In the genomic region with DNA sequence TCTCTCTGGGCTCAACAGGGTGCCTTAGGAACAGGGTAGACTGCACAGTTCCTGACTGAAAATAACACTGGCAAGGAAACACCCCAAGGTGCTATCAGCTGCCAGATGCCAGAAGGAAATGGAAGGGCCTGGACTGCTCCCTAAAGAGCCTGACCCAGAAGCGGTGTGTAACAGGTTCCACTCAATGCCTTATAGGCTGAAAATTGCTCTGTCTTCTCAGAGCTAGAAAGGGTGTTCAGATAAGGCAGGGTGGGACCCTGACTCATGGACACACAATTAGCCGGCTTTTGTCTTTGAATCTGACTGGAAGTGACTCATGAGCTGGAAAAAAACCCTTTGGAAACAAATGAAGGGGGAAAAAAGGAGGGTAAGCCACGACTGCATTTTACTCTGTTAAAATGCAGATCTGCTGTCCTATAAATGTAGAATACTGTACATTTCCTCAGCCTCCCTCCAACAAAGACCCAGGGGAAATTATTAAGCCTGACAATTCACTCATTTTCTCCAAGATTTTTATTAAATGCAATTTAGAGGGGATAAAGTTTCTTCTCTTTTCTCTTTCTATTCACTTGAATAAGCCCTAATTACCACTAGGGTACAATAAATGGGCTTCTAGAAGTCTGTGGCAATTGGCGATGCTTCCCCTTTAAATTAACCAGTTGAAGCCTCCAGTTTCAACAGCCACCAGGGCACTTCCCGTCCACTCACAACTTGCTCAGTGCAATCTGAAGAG, we compare ENCODE assay signal across 8 cellular contexts.
DNase-seq lines count a peak whose midpoint lies in the region; ATAC-seq and TF ChIP-seq lines count a peak whose summit lies in the region.

No MANE protein-coding gene starts in this region.

- H3K4me3 Mint-ChIP-seq in activated T-helper 2 cell treated with anti-CD3 and anti-CD28 coated beads, Interferon-gamma antibody, Interleukin-2, Interleukin-4, amounts not matched to agents 10 μg/mL and 5 μg/mL and 100 μg/mL, durations not matched to agents 14 hours and 24 hours and 36 hours (ENCODE audit: low read depth), result no peak overlapping the region
- peak overlapping the region; percentile 86 for H3K4me3 Mint-ChIP-seq in glutamatergic neuron (ENCODE audit: unreplicated experiment)

- H3K9me3 Mint-ChIP-seq in activated T-helper 2 cell treated with anti-CD3 and anti-CD28 coated beads, Interferon-gamma antibody, Interleukin-2, Interleukin-4, amounts not matched to agents 10 μg/mL and 5 μg/mL and 100 μg/mL, durations not matched to agents 14 hours and 24 hours and 36 hours, result no peaks in the 10 kb centered on the region
- peaks cover 18% of the 10 kb centered on the region for H3K9me3 Mint-ChIP-seq in glutamatergic neuron (ENCODE audit: unreplicated experiment)

- H3K27me3 Mint-ChIP-seq in activated T-helper 2 cell treated with anti-CD3 and anti-CD28 coated beads, Interferon-gamma antibody, Interleukin-2, Interleukin-4, amounts not matched to agents 10 μg/mL and 5 μg/mL and 100 μg/mL, durations not matched to agents 14 hours and 24 hours and 36 hours (ENCODE audit: low read depth), result no peaks in the 10 kb centered on the region
- peaks cover 8% of the 10 kb centered on the region for H3K27me3 Mint-ChIP-seq in glutamatergic neuron (ENCODE audit: unreplicated experiment)

- peak overlapping the region; percentile 84 for H3K27ac Mint-ChIP-seq in activated T-helper 2 cell treated with anti-CD3 and anti-CD28 coated beads, Interferon-gamma antibody, Interleukin-2, Interleukin-4, amounts not matched to agents 10 μg/mL and 5 μg/mL and 100 μg/mL, durations not matched to agents 14 hours and 24 hours and 36 hours
- peak overlapping the region; percentile 89 for H3K27ac Mint-ChIP-seq in glutamatergic neuron (ENCODE audit: unreplicated experiment)

- peak overlapping the region; percentile 60 for H3K4me3 ChIP-seq in psoas muscle

- ATAC-seq in psoas muscle, result peak; percentile 16 to 47 (median 34)
- no peak for ATAC-seq in GM19455 (IDR thresholded peaks at IDR 0.05; ENCODE audit: unreplicated experiment)
- ATAC-seq in HG03097 (IDR thresholded peaks at IDR 0.05; ENCODE audit: low FRiP score, unreplicated experiment), result no peak

- H3K27ac ChIP-seq in psoas muscle, result peak overlapping the region; percentile 95

- peaks cover 58% of the 10 kb centered on the region for H3K4me1 ChIP-seq in psoas muscle

- peaks cover 48% of the 10 kb centered on the region for H3K4me1 Mint-ChIP-seq in activated T-helper 2 cell treated with anti-CD3 and anti-CD28 coated beads, Interferon-gamma antibody, Interleukin-2, Interleukin-4, amounts not matched to agents 10 μg/mL and 5 μg/mL and 100 μg/mL, durations not matched to agents 14 hours and 24 hours and 36 hours (ENCODE audit: low read depth)
- H3K4me1 Mint-ChIP-seq in glutamatergic neuron (ENCODE audit: low read depth, unreplicated experiment), result peaks cover 43% of the 10 kb centered on the region

- TF ChIP-seq CTCF in glutamatergic neuron (IDR thresholded peaks at IDR 0.05; ENCODE audit: partially characterized antibody, unreplicated experiment) (no peak), psoas muscle (IDR thresholded peaks at IDR 0.05) (no peak)

- H3K27me3 ChIP-seq in psoas muscle (ENCODE audit: insufficient read depth in 3 of 3, low read length in 2 of 3), result no peaks in the 10 kb centered on the region

- no peaks in the 10 kb centered on the region for H3K36me3 Mint-ChIP-seq in activated T-helper 2 cell treated with anti-CD3 and anti-CD28 coated beads, Interferon-gamma antibody, Interleukin-2, Interleukin-4, amounts not matched to agents 10 μg/mL and 5 μg/mL and 100 μg/mL, durations not matched to agents 14 hours and 24 hours and 36 hours (ENCODE audit: low read depth)
- no peaks in the 10 kb centered on the region for H3K36me3 Mint-ChIP-seq in glutamatergic neuron (ENCODE audit: unreplicated experiment)

- intact Hi-C loops in activated T-helper 2 cell treated with anti-CD3 and anti-CD28 coated beads, Interferon-gamma antibody, Interleukin-2, Interleukin-4, amounts not matched to agents 10 μg/mL and 5 μg/mL and 100 μg/mL, durations not matched to agents 14 hours and 24 hours and 36 hours (cut with micrococcal nuclease), result loop anchor here (1.0 to 5.0 kb wide), 8 partner anchors 12 to 640 kb away; no protein-coding TSS in a partner anchor
- intact Hi-C loops in psoas muscle (cut with DNase I), result loop anchor here (2.0 to 5.0 kb wide), 3 partner anchors 13 to 310 kb away; no protein-coding TSS in a partner anchor

- no peaks in the 10 kb centered on the region for H3K36me3 ChIP-seq in psoas muscle (ENCODE audit: insufficient read depth in 1 of 2, low read depth in 1 of 2)

- no peaks in the 10 kb centered on the region for H3K9me3 ChIP-seq in psoas muscle

- DNase-seq in A172 (ENCODE audit: low spot score) (peak; percentile 98), GF-D8 (lab: John Stamatoyannopoulos, UW) (peak; percentile 32), NCI-H510A treated with DMSO at 0.1 percent for 48 hours (lab: John Stamatoyannopoulos, UW) (peak; percentile 59), glutamatergic neuron (peak; percentile 26), psoas muscle (no peak)
- DNase-seq in activated T-helper 2 cell treated with anti-CD3 and anti-CD28 coated beads, Interferon-gamma antibody, Interleukin-2, Interleukin-4, amounts not matched to agents 10 μg/mL and 5 μg/mL and 100 μg/mL, durations not matched to agents 14 hours and 24 hours and 36 hours (ENCODE audit: low spot score), result no peak

- WGBS in psoas muscle, 3 donors, result 8 to 18% (median 9%) methylated on average over 5 of the region's 5 CpGs

Comparison
In these comparisons a context has a peak if more than half of its experiments do, and no peak if none do; other contexts are left out.
1. DNase-seq: peak in A172 (single experiment), GF-D8 (single experiment), NCI-H510A treated with DMSO at 0.1 percent for 48 hours (single experiment) and glutamatergic neuron (single experiment); none in activated T-helper 2 cell treated with anti-CD3 and anti-CD28 coated beads, Interferon-gamma antibody, Interleukin-2, Interleukin-4, amounts not matched to agents 10 μg/mL and 5 μg/mL and 100 μg/mL, durations not matched to agents 14 hours and 24 hours and 36 hours (single experiment) and psoas muscle (0 of 2).
2. ATAC-seq: peak in psoas muscle (4 of 4); none in GM19455 (single experiment) and HG03097 (single experiment).